ENCODE assay signal across 20 cellular contexts in the genomic region with DNA sequence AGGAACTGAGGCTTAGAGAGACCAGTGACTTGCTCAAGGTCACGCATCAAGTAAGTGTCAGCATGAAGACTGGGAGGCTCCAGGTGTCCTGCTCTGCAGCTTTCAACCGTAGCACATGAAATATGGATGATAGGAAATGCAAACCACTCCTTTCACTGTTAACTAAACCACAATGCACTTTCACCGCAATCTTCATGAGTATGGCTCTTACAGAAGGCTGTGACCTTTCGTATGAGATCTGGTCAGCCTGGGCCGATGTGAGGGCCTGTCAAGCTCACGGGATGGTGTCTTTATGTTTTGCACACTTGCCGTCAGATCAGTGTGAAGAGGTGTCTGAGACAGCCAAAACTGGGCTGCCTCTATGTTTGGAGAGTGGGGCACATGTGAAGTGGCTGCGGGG.
"Had no signal": no experiment of that assay in that cellular context is flagged by ENCODE, and none has a peak within 500 bp of the region (broad histone marks: within the 10 kb centered on the region; RNA-seq: fewer than 3 reads in every experiment).

No MANE protein-coding gene starts in this region.

- H3K27me3 ChIP-seq: left lung had no signal

- H3K27ac Mint-ChIP-seq: activated CD8-positive, alpha-beta memory T cell treated with anti-CD3 and anti-CD28 coated beads, Interleukin-2, amount 10 ng/mL, durations not matched to agents 7 days and 5 days; activated naive CD4-positive, alpha-beta T cell treated with anti-CD3 and anti-CD28 coated beads for 36 hours; activated naive CD8-positive, alpha-beta T cell treated with anti-CD3 and anti-CD28 coated beads, Interleukin-2, amount 50 U/mL, for 24 hours; activated T-helper 2 cell treated with anti-CD3 and anti-CD28 coated beads, Interferon-gamma antibody, Interleukin-2, Interleukin-4, amounts not matched to agents 10 μg/mL and 5 μg/mL and 100 μg/mL, durations not matched to agents 14 hours and 24 hours and 36 hours; memory B cell; naive thymus-derived CD8-positive, alpha-beta T cell had no signal

- H3K36me3 Mint-ChIP-seq: activated CD8-positive, alpha-beta memory T cell treated with anti-CD3 and anti-CD28 coated beads, Interleukin-2, amount 10 ng/mL, durations not matched to agents 7 days and 5 days had no signal

- H3K9me3 Mint-ChIP-seq: activated naive CD8-positive, alpha-beta T cell treated with anti-CD3 and anti-CD28 coated beads, Interleukin-2, amount 50 U/mL, for 24 hours; activated T-helper 2 cell treated with anti-CD3 and anti-CD28 coated beads, Interferon-gamma antibody, Interleukin-2, Interleukin-4, amounts not matched to agents 10 μg/mL and 5 μg/mL and 100 μg/mL, durations not matched to agents 14 hours and 24 hours and 36 hours had no signal

- DNase-seq: activated CD4-positive, alpha-beta T cell treated with anti-CD3 and anti-CD28 coated beads, Interleukin-2, amount 50 U/mL, for 4 hours; activated CD8-positive, alpha-beta memory T cell treated with anti-CD3 and anti-CD28 coated beads, Interleukin-2, amount 10 ng/mL, durations not matched to agents 7 days and 5 days; activated naive CD4-positive, alpha-beta T cell treated with anti-CD3 and anti-CD28 coated beads for 36 hours; activated naive CD8-positive, alpha-beta T cell treated with anti-CD3 and anti-CD28 coated beads, Interleukin-2, amount 50 U/mL, for 24 hours; activated T-cell treated with anti-CD3 and anti-CD28 coated beads, Interleukin-2, amount 50 U/mL, for 1 hour; aorta; cerebellar nuclear complex; effector CD8-positive, alpha-beta T cell; foreskin fibroblast; hippocampal formation; left lung; naive thymus-derived CD8-positive, alpha-beta T cell; posterior cingulate gyrus; retina; stimulated activated CD4-positive, alpha-beta T cell treated with anti-CD3 and anti-CD28 coated beads, Interleukin-2, amount 100 ng/mL, for 48 hours; stimulated activated naive CD4-positive, alpha-beta T cell; T-helper 9 cell had no signal

- H3K9me3 ChIP-seq: left lung had no signal

- H3K4me3 ChIP-seq: left lung had no signal

- H3K4me3 Mint-ChIP-seq: activated CD8-positive, alpha-beta memory T cell treated with anti-CD3 and anti-CD28 coated beads, Interleukin-2, amount 10 ng/mL, durations not matched to agents 7 days and 5 days; activated naive CD4-positive, alpha-beta T cell treated with anti-CD3 and anti-CD28 coated beads for 36 hours; activated naive CD8-positive, alpha-beta T cell treated with anti-CD3 and anti-CD28 coated beads, Interleukin-2, amount 50 U/mL, for 24 hours; memory B cell; naive thymus-derived CD8-positive, alpha-beta T cell had no signal

- H3K36me3 ChIP-seq: left lung had no signal

- H3K4me1 ChIP-seq: left lung had no signal

- ATAC-seq: activated CD4-positive, CD25-positive, alpha-beta regulatory T cell treated with anti-CD3 and anti-CD28 coated beads, Interleukin-2, amount 50 U/mL, for 24 hours; activated CD8-positive, alpha-beta memory T cell treated with anti-CD3 and anti-CD28 coated beads, Interleukin-2, amount 10 ng/mL, durations not matched to agents 7 days and 5 days; activated naive CD8-positive, alpha-beta T cell treated with anti-CD3 and anti-CD28 coated beads, Interleukin-2, amount 50 U/mL, for 24 hours; left lung; naive thymus-derived CD8-positive, alpha-beta T cell had no signal
